In the genomic region with DNA sequence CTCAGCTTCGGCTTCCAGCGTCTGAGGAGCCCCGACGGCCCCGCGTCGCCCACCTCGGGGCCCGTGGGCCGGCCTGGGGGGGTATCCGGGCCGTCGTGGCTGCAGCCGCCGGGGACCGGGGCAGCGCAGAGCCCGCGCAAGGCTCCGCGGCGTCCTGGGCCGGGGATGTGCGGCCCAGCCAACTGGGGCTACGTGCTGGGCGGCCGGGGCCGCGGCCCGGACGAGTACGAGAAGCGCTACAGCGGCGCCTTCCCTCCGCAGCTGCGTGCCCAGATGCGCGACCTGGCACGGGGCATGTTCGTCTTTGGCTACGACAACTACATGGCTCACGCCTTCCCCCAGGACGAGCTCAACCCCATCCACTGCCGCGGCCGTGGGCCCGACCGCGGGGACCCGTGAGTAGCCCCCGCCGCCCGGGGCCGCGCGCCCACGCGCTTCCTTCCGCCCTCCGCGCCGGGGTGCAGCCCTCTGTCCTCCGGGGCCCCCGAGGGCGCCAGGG, we compare ENCODE assay signal across 1 cellular context.
TF ChIP-seq lines count a peak whose summit lies in the region.

No MANE protein-coding gene starts in this region.

TF ChIP-seq in K562, 482 proteins besides CTCF, POLR2A, EP300 and RAD21 (continued from another document and continues in another):
- no peak for TF ChIP-seq GATA2 (CRISPR knock-in tag; IDR thresholded peaks at IDR 0.05)
- no peak for TF ChIP-seq IRF1 (CRISPR knock-in tag; IDR thresholded peaks at IDR 0.05; ENCODE audit: borderline replicate concordance)
- peak in 2 of 3 experiments; percentile 85 to 94; a peak in 4 of 6 replicates for TF ChIP-seq ZBTB11 (CRISPR knock-in tag; IDR thresholded peaks at IDR 0.05)
- TF ChIP-seq ZNF134 (CRISPR knock-in tag; conservative IDR thresholded peaks at IDR 0.05), result no peak
- TF ChIP-seq POLR2AphosphoS5 (IDR thresholded peaks at IDR 0.05; ENCODE audit: control insufficient read depth, insufficient read depth, low read depth, low read length), result no peak
- no peak for TF ChIP-seq FOXJ2 (tag; IDR thresholded peaks at IDR 0.05)
- TF ChIP-seq KDM2B (CRISPR knock-in tag; IDR thresholded peaks at IDR 0.05), result no peak; the same call in 1 of the 2 replicates
- no peak for TF ChIP-seq ZNF707 (CRISPR knock-in tag; conservative IDR thresholded peaks at IDR 0.05)
- TF ChIP-seq CXXC5 (CRISPR knock-in tag; IDR thresholded peaks at IDR 0.05), result peak; percentile 56
- TF ChIP-seq SAP30 (IDR thresholded peaks at IDR 0.05; ENCODE audit: borderline replicate concordance, insufficient read depth, low read depth, low read length, poor library complexity, severe bottlenecking), result peak; percentile 42
- TF ChIP-seq, protein P1, sequence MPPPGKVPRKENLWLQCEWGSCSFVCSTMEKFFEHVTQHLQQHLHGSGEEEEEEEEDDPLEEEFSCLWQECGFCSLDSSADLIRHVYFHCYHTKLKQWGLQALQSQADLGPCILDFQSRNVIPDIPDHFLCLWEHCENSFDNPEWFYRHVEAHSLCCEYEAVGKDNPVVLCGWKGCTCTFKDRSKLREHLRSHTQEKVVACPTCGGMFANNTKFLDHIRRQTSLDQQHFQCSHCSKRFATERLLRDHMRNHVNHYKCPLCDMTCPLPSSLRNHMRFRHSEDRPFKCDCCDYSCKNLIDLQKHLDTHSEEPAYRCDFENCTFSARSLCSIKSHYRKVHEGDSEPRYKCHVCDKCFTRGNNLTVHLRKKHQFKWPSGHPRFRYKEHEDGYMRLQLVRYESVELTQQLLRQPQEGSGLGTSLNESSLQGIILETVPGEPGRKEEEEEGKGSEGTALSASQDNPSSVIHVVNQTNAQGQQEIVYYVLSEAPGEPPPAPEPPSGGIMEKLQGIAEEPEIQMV (tag; conservative IDR thresholded peaks at IDR 0.05; ENCODE audit: low read depth), result no peak
- TF ChIP-seq, protein P2, sequence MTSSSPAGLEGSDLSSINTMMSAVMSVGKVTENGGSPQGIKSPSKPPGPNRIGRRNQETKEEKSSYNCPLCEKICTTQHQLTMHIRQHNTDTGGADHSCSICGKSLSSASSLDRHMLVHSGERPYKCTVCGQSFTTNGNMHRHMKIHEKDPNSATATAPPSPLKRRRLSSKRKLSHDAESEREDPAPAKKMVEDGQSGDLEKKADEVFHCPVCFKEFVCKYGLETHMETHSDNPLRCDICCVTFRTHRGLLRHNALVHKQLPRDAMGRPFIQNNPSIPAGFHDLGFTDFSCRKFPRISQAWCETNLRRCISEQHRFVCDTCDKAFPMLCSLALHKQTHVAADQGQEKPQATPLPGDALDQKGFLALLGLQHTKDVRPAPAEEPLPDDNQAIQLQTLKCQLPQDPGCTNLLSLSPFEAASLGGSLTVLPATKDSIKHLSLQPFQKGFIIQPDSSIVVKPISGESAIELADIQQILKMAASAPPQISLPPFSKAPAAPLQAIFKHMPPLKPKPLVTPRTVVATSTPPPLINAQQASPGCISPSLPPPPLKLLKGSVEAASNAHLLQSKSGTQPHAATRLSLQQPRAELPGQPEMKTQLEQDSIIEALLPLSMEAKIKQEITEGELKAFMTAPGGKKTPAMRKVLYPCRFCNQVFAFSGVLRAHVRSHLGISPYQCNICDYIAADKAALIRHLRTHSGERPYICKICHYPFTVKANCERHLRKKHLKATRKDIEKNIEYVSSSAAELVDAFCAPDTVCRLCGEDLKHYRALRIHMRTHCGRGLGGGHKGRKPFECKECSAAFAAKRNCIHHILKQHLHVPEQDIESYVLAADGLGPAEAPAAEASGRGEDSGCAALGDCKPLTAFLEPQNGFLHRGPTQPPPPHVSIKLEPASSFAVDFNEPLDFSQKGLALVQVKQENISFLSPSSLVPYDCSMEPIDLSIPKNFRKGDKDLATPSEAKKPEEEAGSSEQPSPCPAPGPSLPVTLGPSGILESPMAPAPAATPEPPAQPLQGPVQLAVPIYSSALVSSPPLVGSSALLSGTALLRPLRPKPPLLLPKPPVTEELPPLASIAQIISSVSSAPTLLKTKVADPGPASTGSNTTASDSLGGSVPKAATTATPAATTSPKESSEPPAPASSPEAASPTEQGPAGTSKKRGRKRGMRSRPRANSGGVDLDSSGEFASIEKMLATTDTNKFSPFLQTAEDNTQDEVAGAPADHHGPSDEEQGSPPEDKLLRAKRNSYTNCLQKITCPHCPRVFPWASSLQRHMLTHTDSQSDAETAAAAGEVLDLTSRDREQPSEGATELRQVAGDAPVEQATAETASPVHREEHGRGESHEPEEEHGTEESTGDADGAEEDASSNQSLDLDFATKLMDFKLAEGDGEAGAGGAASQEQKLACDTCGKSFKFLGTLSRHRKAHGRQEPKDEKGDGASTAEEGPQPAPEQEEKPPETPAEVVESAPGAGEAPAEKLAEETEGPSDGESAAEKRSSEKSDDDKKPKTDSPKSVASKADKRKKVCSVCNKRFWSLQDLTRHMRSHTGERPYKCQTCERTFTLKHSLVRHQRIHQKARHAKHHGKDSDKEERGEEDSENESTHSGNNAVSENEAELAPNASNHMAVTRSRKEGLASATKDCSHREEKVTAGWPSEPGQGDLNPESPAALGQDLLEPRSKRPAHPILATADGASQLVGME (CRISPR knock-in tag; IDR thresholded peaks at IDR 0.05), result no peak
- TF ChIP-seq KAT8 (IDR thresholded peaks at IDR 0.05; ENCODE audit: low read depth), result no peak
- TF ChIP-seq XRCC3 (IDR thresholded peaks at IDR 0.05), result no peak
- TF ChIP-seq PCBP1 (IDR thresholded peaks at IDR 0.05; ENCODE audit: low read depth, low read length, poor library complexity, severe bottlenecking), result peak; percentile 85
- TF ChIP-seq, protein P3, sequence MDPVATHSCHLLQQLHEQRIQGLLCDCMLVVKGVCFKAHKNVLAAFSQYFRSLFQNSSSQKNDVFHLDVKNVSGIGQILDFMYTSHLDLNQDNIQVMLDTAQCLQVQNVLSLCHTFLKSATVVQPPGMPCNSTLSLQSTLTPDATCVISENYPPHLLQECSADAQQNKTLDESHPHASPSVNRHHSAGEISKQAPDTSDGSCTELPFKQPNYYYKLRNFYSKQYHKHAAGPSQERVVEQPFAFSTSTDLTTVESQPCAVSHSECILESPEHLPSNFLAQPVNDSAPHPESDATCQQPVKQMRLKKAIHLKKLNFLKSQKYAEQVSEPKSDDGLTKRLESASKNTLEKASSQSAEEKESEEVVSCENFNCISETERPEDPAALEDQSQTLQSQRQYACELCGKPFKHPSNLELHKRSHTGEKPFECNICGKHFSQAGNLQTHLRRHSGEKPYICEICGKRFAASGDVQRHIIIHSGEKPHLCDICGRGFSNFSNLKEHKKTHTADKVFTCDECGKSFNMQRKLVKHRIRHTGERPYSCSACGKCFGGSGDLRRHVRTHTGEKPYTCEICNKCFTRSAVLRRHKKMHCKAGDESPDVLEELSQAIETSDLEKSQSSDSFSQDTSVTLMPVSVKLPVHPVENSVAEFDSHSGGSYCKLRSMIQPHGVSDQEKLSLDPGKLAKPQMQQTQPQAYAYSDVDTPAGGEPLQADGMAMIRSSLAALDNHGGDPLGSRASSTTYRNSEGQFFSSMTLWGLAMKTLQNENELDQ (CRISPR knock-in tag; IDR thresholded peaks at IDR 0.05; ENCODE audit: borderline replicate concordance), result no peak
- no peak for TF ChIP-seq ZSCAN32 (CRISPR knock-in tag; IDR thresholded peaks at IDR 0.05)
- no peak for TF ChIP-seq NR2F6 (CRISPR knock-in tag; IDR thresholded peaks at IDR 0.05)
- no peak for TF ChIP-seq LARP7 (IDR thresholded peaks at IDR 0.05)
- no peak for TF ChIP-seq TRIM25 (IDR thresholded peaks at IDR 0.05; ENCODE audit: borderline replicate concordance)
- TF ChIP-seq ZNF79 (CRISPR knock-in tag; IDR thresholded peaks at IDR 0.05; ENCODE audit: low read depth), result no peak
- TF ChIP-seq SAFB (IDR thresholded peaks at IDR 0.05; ENCODE audit: borderline replicate concordance, low read depth, low read length), result peak; percentile 69; the same call in 1 of the 2 replicates
- TF ChIP-seq ZNF408 (CRISPR knock-in tag; IDR thresholded peaks at IDR 0.05; ENCODE audit: low read depth), result no peak
- TF ChIP-seq HNRNPL (IDR thresholded peaks at IDR 0.05; ENCODE audit: low read depth, low read length), result peak; percentile 49; the same call in 1 of the 2 replicates
- TF ChIP-seq TARDBP (IDR thresholded peaks at IDR 0.05), result no peak
- no peak for TF ChIP-seq ATF1 (CRISPR knock-in tag; IDR thresholded peaks at IDR 0.05)
- TF ChIP-seq ATF1 (tag; IDR thresholded peaks at IDR 0.05), result peak; percentile 64
- no peak for TF ChIP-seq BDP1 (IDR thresholded peaks at IDR 0.05; ENCODE audit: insufficient read depth, insufficient read length)
- TF ChIP-seq, protein P4, sequence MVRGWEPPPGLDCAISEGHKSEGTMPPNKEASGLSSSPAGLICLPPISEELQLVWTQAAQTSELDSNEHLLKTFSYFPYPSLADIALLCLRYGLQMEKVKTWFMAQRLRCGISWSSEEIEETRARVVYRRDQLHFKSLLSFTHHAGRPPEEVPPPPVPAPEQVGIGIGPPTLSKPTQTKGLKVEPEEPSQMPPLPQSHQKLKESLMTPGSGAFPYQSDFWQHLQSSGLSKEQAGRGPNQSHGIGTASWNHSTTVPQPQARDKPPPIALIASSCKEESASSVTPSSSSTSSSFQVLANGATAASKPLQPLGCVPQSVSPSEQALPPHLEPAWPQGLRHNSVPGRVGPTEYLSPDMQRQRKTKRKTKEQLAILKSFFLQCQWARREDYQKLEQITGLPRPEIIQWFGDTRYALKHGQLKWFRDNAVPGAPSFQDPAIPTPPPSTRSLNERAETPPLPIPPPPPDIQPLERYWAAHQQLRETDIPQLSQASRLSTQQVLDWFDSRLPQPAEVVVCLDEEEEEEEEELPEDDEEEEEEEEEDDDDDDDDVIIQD (CRISPR knock-in tag; IDR thresholded peaks at IDR 0.05), result 0 out of 2 replicates have a peak, but pooled peaks have one; percentile 24
- no peak for TF ChIP-seq NELFE (IDR thresholded peaks at IDR 0.05; ENCODE audit: insufficient read depth, insufficient read length)
- no peak for TF ChIP-seq RBM34 (IDR thresholded peaks at IDR 0.05; ENCODE audit: borderline replicate concordance, insufficient read depth, low read length)
- no peak for TF ChIP-seq DMBX1 (CRISPR knock-in tag; IDR thresholded peaks at IDR 0.05; ENCODE audit: borderline replicate concordance)
- TF ChIP-seq ZNF551 (CRISPR knock-in tag; IDR thresholded peaks at IDR 0.05), result no peak
- TF ChIP-seq, protein P5, sequence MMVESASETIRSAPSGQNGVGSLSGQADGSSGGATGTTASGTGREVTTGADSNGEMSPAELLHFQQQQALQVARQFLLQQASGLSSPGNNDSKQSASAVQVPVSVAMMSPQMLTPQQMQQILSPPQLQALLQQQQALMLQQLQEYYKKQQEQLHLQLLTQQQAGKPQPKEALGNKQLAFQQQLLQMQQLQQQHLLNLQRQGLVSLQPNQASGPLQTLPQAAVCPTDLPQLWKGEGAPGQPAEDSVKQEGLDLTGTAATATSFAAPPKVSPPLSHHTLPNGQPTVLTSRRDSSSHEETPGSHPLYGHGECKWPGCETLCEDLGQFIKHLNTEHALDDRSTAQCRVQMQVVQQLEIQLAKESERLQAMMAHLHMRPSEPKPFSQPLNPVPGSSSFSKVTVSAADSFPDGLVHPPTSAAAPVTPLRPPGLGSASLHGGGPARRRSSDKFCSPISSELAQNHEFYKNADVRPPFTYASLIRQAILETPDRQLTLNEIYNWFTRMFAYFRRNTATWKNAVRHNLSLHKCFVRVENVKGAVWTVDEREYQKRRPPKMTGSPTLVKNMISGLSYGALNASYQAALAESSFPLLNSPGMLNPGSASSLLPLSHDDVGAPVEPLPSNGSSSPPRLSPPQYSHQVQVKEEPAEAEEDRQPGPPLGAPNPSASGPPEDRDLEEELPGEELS (CRISPR knock-in tag; IDR thresholded peaks at IDR 0.05; ENCODE audit: borderline replicate concordance), result no peak
- TF ChIP-seq ZC3H8 (IDR thresholded peaks at IDR 0.05), result no peak
- no peak for TF ChIP-seq PKNOX1 (IDR thresholded peaks at IDR 0.05)
- no peak for TF ChIP-seq HEY1 (CRISPR knock-in tag; IDR thresholded peaks at IDR 0.05; ENCODE audit: borderline replicate concordance)
